Comparison of ENCODE assay signal across 1 cellular context in genomic region chr5:144028644-144029043, GRCh38.
A peak's percentile ranks its signal among the peaks of the same experiment; 100 is the strongest.
TF ChIP-seq lines count a peak whose summit lies in the region.

No MANE protein-coding gene starts in this region.

TF ChIP-seq in HEK293, 187 proteins besides CTCF, POLR2A, EP300 and RAD21 (continued from another document and continues in another):
- TF ChIP-seq PRDM2 (tag by site-specific recombination; IDR thresholded peaks at IDR 0.05; ENCODE audit: borderline replicate concordance), result no peak
- peak; percentile 56; the same call in 1 of the 2 replicates for TF ChIP-seq ZNF843 (tag by site-specific recombination; IDR thresholded peaks at IDR 0.05)
- TF ChIP-seq ZSCAN30 (tag by site-specific recombination; IDR thresholded peaks at IDR 0.05), result peak; percentile 65; the same call in 1 of the 2 replicates
- TF ChIP-seq EGR2 (tag by site-specific recombination; IDR thresholded peaks at IDR 0.05; ENCODE audit: low read depth), result no peak
- peak; percentile 70 for TF ChIP-seq ZNF629 (tag by site-specific recombination; IDR thresholded peaks at IDR 0.05)
- 0 out of 2 replicates have a peak, but pooled peaks have one; percentile 45 for TF ChIP-seq HOXD13 (CRISPR knock-in tag; IDR thresholded peaks at IDR 0.05; ENCODE audit: borderline replicate concordance)
- no peak for TF ChIP-seq ZNF248 (tag by site-specific recombination; IDR thresholded peaks at IDR 0.05)
- no peak for TF ChIP-seq ZNF513 (tag by site-specific recombination; IDR thresholded peaks at IDR 0.05)
- no peak for TF ChIP-seq MYNN (tag by site-specific recombination; IDR thresholded peaks at IDR 0.05; ENCODE audit: borderline replicate concordance)
- TF ChIP-seq HIC1 (tag by site-specific recombination; IDR thresholded peaks at IDR 0.05), result no peak
- TF ChIP-seq OVOL3 (tag by site-specific recombination; IDR thresholded peaks at IDR 0.05), result no peak
- TF ChIP-seq ZBTB10 (tag by site-specific recombination; IDR thresholded peaks at IDR 0.05), result no peak
- no peak for TF ChIP-seq ZNF518A (tag by site-specific recombination; conservative IDR thresholded peaks at IDR 0.05; ENCODE audit: low read depth)
- no peak for TF ChIP-seq ZNF324 (tag by site-specific recombination; IDR thresholded peaks at IDR 0.05)
- TF ChIP-seq ZNF292 (tag by site-specific recombination; IDR thresholded peaks at IDR 0.05; ENCODE audit: borderline replicate concordance, low read depth), result no peak
- TF ChIP-seq ZNF274 (IDR thresholded peaks at IDR 0.05; ENCODE audit: low read length), result no peak
- no peak for TF ChIP-seq ZNF274 (tag by site-specific recombination; IDR thresholded peaks at IDR 0.05; ENCODE audit: borderline replicate concordance)
- TF ChIP-seq KLF8 (tag by site-specific recombination; IDR thresholded peaks at IDR 0.05), result no peak
- no peak for TF ChIP-seq ZNF664 (tag by site-specific recombination; IDR thresholded peaks at IDR 0.05)
- TF ChIP-seq ZNF214 (tag by site-specific recombination; IDR thresholded peaks at IDR 0.05; ENCODE audit: borderline replicate concordance), result no peak
- TF ChIP-seq REST (tag by site-specific recombination; IDR thresholded peaks at IDR 0.05), result no peak
- TF ChIP-seq PATZ1 (tag by site-specific recombination; IDR thresholded peaks at IDR 0.05), result no peak
- no peak; the same call in 1 of the 2 replicates for TF ChIP-seq MZF1 (tag by site-specific recombination; IDR thresholded peaks at IDR 0.05; ENCODE audit: borderline replicate concordance)
- TF ChIP-seq BCL11B (tag by site-specific recombination; IDR thresholded peaks at IDR 0.05; ENCODE audit: low read depth), result no peak
- TF ChIP-seq ZNF510 (tag by site-specific recombination; IDR thresholded peaks at IDR 0.05; ENCODE audit: insufficient replicate concordance), result no peak
- no peak for TF ChIP-seq ZNF398 (tag by site-specific recombination; IDR thresholded peaks at IDR 0.05)
